7 cellular contexts compared by ENCODE assay signal in genomic region chr19:37719111-37719926, GRCh38. TPM values are rescaled to one million over a fixed set of nuclear protein-coding genes. Genes with fewer than 3 reads are reported as not detected.
DNase-seq lines count a peak whose midpoint lies in the region; ATAC-seq and TF ChIP-seq lines count a peak whose summit lies in the region.

Gene ZNF607, minus strand, starts transcription at chr19:37719761. Its CDS starts 8,143 bp downstream, at chr19:37711618.

- CTCF ChIA-PET in activated B cell treated with CpG ODN at 0.5 μM for 24 hours (lab: Charles Lee): interaction anchor here (0.8 kb wide), 1 partner anchor 9 kb away, joined by 3 read pairs; no protein-coding TSS in a partner anchor

- peaks cover 17% of the 10 kb centered on the region for H3K36me3 Mint-ChIP-seq in activated B cell treated with CpG ODN at 0.5 μM for 24 hours (ENCODE audit: low read depth)

- no peaks in the 10 kb centered on the region for H3K27me3 Mint-ChIP-seq in activated B cell treated with CpG ODN at 0.5 μM for 24 hours

- TF ChIP-seq POLR2A in GM18505 (IDR thresholded peaks at IDR 0.05; ENCODE audit: borderline replicate concordance, extremely low read depth, insufficient read depth, insufficient read length): peak; percentile 71

- TF ChIP-seq CTCF in activated B cell treated with CpG ODN at 0.5 μM for 24 hours (IDR thresholded peaks at IDR 0.05): no peak

- peak within 1 kb of the TSS; percentile 94 for H3K4me3 Mint-ChIP-seq in activated B cell treated with CpG ODN at 0.5 μM for 24 hours

- H3K9me3 Mint-ChIP-seq in activated B cell treated with CpG ODN at 0.5 μM for 24 hours: no peaks in the 10 kb centered on the region

- peak within 1 kb of the TSS; percentile 91 for H3K27ac Mint-ChIP-seq in activated B cell treated with CpG ODN at 0.5 μM for 24 hours

- peak; percentile 91 for DNase-seq in NCI-H2107 (lab: John Stamatoyannopoulos, UW)
- peak; percentile 84 for DNase-seq in activated B cell treated with CpG ODN at 0.5 μM for 24 hours
- peak; percentile 75 for DNase-seq in central memory CD4-positive, alpha-beta T cell
- peak; percentile 97 for DNase-seq in islet precursor cell
- peak; percentile 86 for DNase-seq in stimulated activated CD4-positive, alpha-beta T cell treated with anti-CD3 and anti-CD28 coated beads, Interleukin-12 subunit alpha, Interleukin-12 subunit beta, amount 100 ng/mL, for 4 hours

- POLR2A ChIA-PET in activated B cell treated with CpG ODN at 0.5 μM for 24 hours (lab: Charles Lee): interaction anchor here (0.7 to 2.0 kb wide), 6 partner anchors 14 to 213 kb away, joined by 3 to 8 read pairs (median 3); partner anchors contain the start of genes ZNF540, ZNF571, ZNF573 and ZNF793

- intact Hi-C loops in activated B cell treated with CpG ODN at 0.5 μM for 24 hours (cut with micrococcal nuclease): loop anchor here (1.0 to 10.0 kb wide), 6 partner anchors 27 to 365 kb away; partner anchors contain the start of genes ZFP30, ZNF540, ZNF569 and ZNF571

- H3K4me1 Mint-ChIP-seq in activated B cell treated with CpG ODN at 0.5 μM for 24 hours: peaks cover 17% of the 10 kb centered on the region

- ATAC-seq in GM18505 (IDR thresholded peaks at IDR 0.05; ENCODE audit: unreplicated experiment) (peak; percentile 92), HG02973 (IDR thresholded peaks at IDR 0.05; ENCODE audit: unreplicated experiment) (peak; percentile 90), activated B cell treated with CpG ODN at 0.5 μM for 24 hours (ENCODE audit: low read depth) (peak; percentile 94)

RNA-seq across cellular contexts. Expression of gene ZNF607, which starts in this region (rescaled TPM):
- total RNA-seq in activated B cell treated with CpG ODN at 0.5 μM for 24 hours: 9.6 and 10.3 TPM in 2 replicates

Comparison
In these comparisons a context has a peak if more than half of its experiments do, and no peak if none do; other contexts are left out.
1. Peak in every context shown above with its lines: DNase-seq and ATAC-seq.